ENCODE assay signal across 8 cellular contexts in genomic region chr20:15654208-15654649, GRCh38.
DNase-seq lines count a peak whose midpoint lies in the region; ATAC-seq, FAIRE-seq and TF ChIP-seq lines count a peak whose summit lies in the region.

No MANE protein-coding gene starts in this region.

- H3K36me3 ChIP-seq in DOHH2 (ENCODE audit: control insufficient read depth, low read length) (no peaks in the 10 kb centered on the region), GM12878 (ENCODE audit: control insufficient read depth in 2 of 2, insufficient read depth in 2 of 2, low read length in 1 of 2) (no peaks in the 10 kb centered on the region)

- H4K20me1 ChIP-seq in DOHH2 (ENCODE audit: control insufficient read depth, insufficient read depth, low read depth, low read length), result no peaks in the 10 kb centered on the region
- no peaks in the 10 kb centered on the region for H4K20me1 ChIP-seq in GM12878 (ENCODE audit: control insufficient read depth, insufficient read depth)

- SMC1A ChIA-PET in GM12878 (lab: Charles Lee; ENCODE audit: uncharacterized antibody, unreplicated experiment), result interaction anchor here (0.5 to 1.6 kb wide), 5 partner anchors 10 to 1317 kb away, joined by 3 to 10 read pairs (median 4); partner anchors contain the start of gene FLRT3

- no peak overlapping the region for H3K9ac ChIP-seq in GM12878 (ENCODE audit: control insufficient read depth, insufficient read depth, low read length)

- TF ChIP-seq EP300 in GM12878 (IDR thresholded peaks at IDR 0.05; ENCODE audit: borderline replicate concordance in 1 of 2, control insufficient read depth in 1 of 2, low read depth in 2 of 2, low read length in 2 of 2), result no peak

- WGBS in GM12878 (ENCODE audit: insufficient coverage, insufficient replicate concordance, low lambda C conversion rate, missing lambda C conversion rate), result 6% methylated on average over 2 of the region's 2 CpGs

- H3K27me3 ChIP-seq in DOHH2 (ENCODE audit: control insufficient read depth, low read length) (no peaks in the 10 kb centered on the region), GM12878 (replicated peaks in 1 of 2; ENCODE audit: control insufficient read depth in 2 of 2, insufficient read depth in 2 of 2, low read length in 1 of 2) (no peaks in the 10 kb centered on the region)

- H3K4me3 ChIP-seq in DOHH2 (ENCODE audit: low read length) (no peak overlapping the region), GM12878 (no peak overlapping the region)

- H3K79me2 ChIP-seq in DOHH2 (ENCODE audit: control insufficient read depth, low read length) (no peaks in the 10 kb centered on the region), GM12878 (ENCODE audit: control insufficient read depth, insufficient read depth, low read length) (no peaks in the 10 kb centered on the region)

- H2AFZ ChIP-seq in GM12878 (ENCODE audit: control insufficient read depth, low read depth, low read length), result no peak overlapping the region

- POLR2A ChIA-PET in GM12878 (lab: Charles Lee), result no interaction called here

- H3K9me2 ChIP-seq in DOHH2 (replicated peaks; ENCODE audit: control insufficient read depth, low read length), result no peaks in the 10 kb centered on the region

- H3K27ac ChIP-seq in DOHH2 (ENCODE audit: low read depth, low read length) (no peak overlapping the region), GM12878 (ENCODE audit: control insufficient read depth, insufficient read depth) (no peak overlapping the region)

- peak; percentile 84 for TF ChIP-seq RAD21 in GM12878 (IDR thresholded peaks at IDR 0.05; ENCODE audit: insufficient read depth, low read depth, low read length)

- peak; percentile 44 for DNase-seq in NCI-H460 (ENCODE audit: extremely low read depth, low read depth)
- peak; percentile 43 for DNase-seq in GM12878 (ENCODE audit: low read depth, low spot score)
- DNase-seq in left kidney (ENCODE audit: low read depth, low spot score), result peak; percentile 87
- DNase-seq in NCI-H2107 (lab: John Stamatoyannopoulos, UW), result no peak
- DNase-seq in OCI-M2 (lab: John Stamatoyannopoulos, UW; ENCODE audit: unreplicated experiment), result no peak

- intact Hi-C loops in GM12878 (cut with micrococcal nuclease; ENCODE audit: unreplicated experiment), result loop anchor here (1.0 to 5.0 kb wide), 2 partner anchors 387 to 1317 kb away; partner anchors contain the start of gene FLRT3

- ATAC-seq in GM19463 (IDR thresholded peaks at IDR 0.05; ENCODE audit: unreplicated experiment) (peak; percentile 99), HG03378 (IDR thresholded peaks at IDR 0.05; ENCODE audit: unreplicated experiment) (peak; percentile 97), GM12878 (peak; percentile 98)

- no TSS peak for BruUV-seq in GM12878 (replicated peaks; lab: Mats Ljungman, UMichigan)

- peak; percentile 94 for FAIRE-seq in GM12878 (lab: Jason Lieb, UNC)

- TF ChIP-seq POLR2A in GM12878 (IDR thresholded peaks at IDR 0.05; ENCODE audit: low read depth, low read length), result no peak

- no peak overlapping the region for H3K4me2 ChIP-seq in DOHH2 (ENCODE audit: low read length)
- no peak overlapping the region for H3K4me2 ChIP-seq in GM12878 (ENCODE audit: control insufficient read depth, insufficient read depth)

- RAD21 ChIA-PET in GM12878 (lab: Charles Lee; ENCODE audit: unreplicated experiment), result interaction anchor here (1.0 to 2.3 kb wide), 2 partner anchors 1317 to 1512 kb away, joined by 3 to 15 read pairs; partner anchors contain the start of gene FLRT3

- in situ Hi-C loops in GM12878 (cut with MboI), result loop anchor here (25.0 kb wide), 1 partner anchor 1317 kb away; the partner anchor contains the start of gene FLRT3

- TF ChIP-seq CTCF in DOHH2 (IDR thresholded peaks at IDR 0.05; ENCODE audit: low read depth, low read length, poor library complexity, severe bottlenecking) (peak; percentile 70), GM12878 (IDR thresholded peaks at IDR 0.05 in 2 of 3, conservative IDR thresholded peaks at IDR 0.05 in 1 of 3; ENCODE audit: control insufficient read depth in 2 of 3, extremely low read depth in 1 of 3, insufficient read depth in 1 of 3, low read depth in 3 of 3, low read length in 3 of 3) (peak; percentile 69 to 82 (median 71); a peak in 5 of 6 replicates)

- CTCF ChIA-PET in GM12878 (lab: Yijun Ruan, JAX), result interaction anchor here (0.6 to 2.0 kb wide), 16 partner anchors 9 to 1464 kb away, joined by 3 to 9 read pairs (median 4); partner anchors contain the start of gene FLRT3

- H3F3A ChIP-seq in DOHH2 (ENCODE audit: control insufficient read depth, insufficient read depth), result no peaks in the 10 kb centered on the region

- H3K9me3 ChIP-seq in DOHH2 (ENCODE audit: control insufficient read depth, insufficient read depth, low read length), result no peaks in the 10 kb centered on the region
- no peaks in the 10 kb centered on the region for H3K9me3 ChIP-seq in GM12878 (replicated peaks; ENCODE audit: control insufficient read depth, insufficient read depth, low read length)

- no peaks in the 10 kb centered on the region for H3K4me1 ChIP-seq in DOHH2 (ENCODE audit: control insufficient read depth, low read length)
- H3K4me1 ChIP-seq in GM12878 (ENCODE audit: control insufficient read depth, insufficient read depth, low read length), result peaks cover 4% of the 10 kb centered on the region

TF ChIP-seq in GM12878, 131 proteins besides CTCF, POLR2A, EP300 and RAD21:
- 0 out of 2 replicates have a peak, but pooled peaks have one; percentile 7 for TF ChIP-seq RUNX3 (IDR thresholded peaks at IDR 0.05; ENCODE audit: low read length)
- no peak for TF ChIP-seq BCLAF1 (IDR thresholded peaks at IDR 0.05)
- peak; percentile 74 for TF ChIP-seq SMC3 (IDR thresholded peaks at IDR 0.05; ENCODE audit: borderline replicate concordance, low read length)

Comparison
In these comparisons a context has a peak if more than half of its experiments do, and no peak if none do; other contexts are left out.
1. DNase-seq: peak in NCI-H460 (single experiment), GM12878 (single experiment) and left kidney (single experiment); none in NCI-H2107 (single experiment) and OCI-M2 (single experiment).
2. Peak in every context shown above with its lines, with median percentiles within 50 percentile points of each other: ATAC-seq.